ENCODE assay signal across 10 cellular contexts in the genomic region with DNA sequence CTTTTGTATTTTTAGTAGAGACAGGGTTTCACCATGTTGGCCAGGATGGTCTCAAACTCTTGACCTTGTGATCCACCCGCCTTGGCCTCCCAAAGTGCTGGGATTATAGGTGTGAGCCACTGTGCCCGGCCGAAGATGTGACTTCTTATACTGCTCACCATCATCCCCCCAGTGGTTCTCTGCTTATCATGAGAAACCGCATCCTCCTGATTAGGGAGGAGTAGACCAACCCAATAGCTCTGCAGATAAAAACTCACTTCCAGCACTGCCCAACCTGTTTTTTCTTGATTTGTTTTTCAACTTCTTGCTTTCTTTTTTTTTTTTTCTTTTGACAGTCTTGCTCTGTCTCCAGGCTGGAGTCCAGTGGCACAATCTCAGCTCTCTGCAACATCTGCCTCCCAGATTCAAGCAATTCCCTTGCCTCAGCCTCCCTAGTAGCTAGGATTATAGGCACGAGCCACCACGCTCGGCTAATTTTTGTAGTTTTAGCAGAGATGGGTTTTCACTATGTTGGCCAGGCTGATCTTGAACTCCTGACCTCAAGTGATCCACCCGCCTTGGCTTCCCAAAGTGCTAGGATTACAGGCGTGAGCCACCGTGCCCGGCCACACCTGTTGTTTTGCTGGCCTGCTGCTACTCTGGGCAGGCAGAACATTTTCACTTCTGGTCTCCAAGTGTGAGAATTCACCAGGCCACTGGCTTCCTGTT. TPM values are rescaled to one million over a fixed set of nuclear protein-coding genes. Genes with fewer than 3 reads are reported as not detected.
DNase-seq lines count a peak whose midpoint lies in the region; ATAC-seq lines count a peak whose summit lies in the region.
"Not testable (repeated sequence)": the region's sequence is repeated elsewhere in the genome, so short reads cannot be mapped to it uniquely, and the experiment has no call there.
"Had no signal": no experiment of that assay in that cellular context is flagged by ENCODE, and none has a peak within 500 bp of the region (broad histone marks: within the 10 kb centered on the region; RNA-seq: fewer than 3 reads in every experiment).

No MANE protein-coding gene starts in this region.

- peak in 2 of 3 donors; percentile 71 to 92 for DNase-seq in CD4-positive, CD25-positive, alpha-beta regulatory T cell
- peak; percentile 35 for DNase-seq in NK-92 treated with Interleukin-12 subunit alpha and Interleukin-12 subunit beta, amount 100 ng/mL, for 24 hours (lab: John Stamatoyannopoulos, UW)
- DNase-seq in activated CD4-positive, CD25-positive, alpha-beta regulatory T cell treated with anti-CD3 and anti-CD28 coated beads, Interleukin-2, amount 50 U/mL, for 72 hours: peak; percentile 46
- DNase-seq in activated naive CD8-positive, alpha-beta T cell treated with anti-CD3 and anti-CD28 coated beads, Interleukin-2, amount 10 ng/mL, durations not matched to agents 7 days and 5 days: peak; percentile 50
- DNase-seq in left lobe of liver (ENCODE audit: low spot score): peak; percentile 33

- POLR2A ChIA-PET in activated naive CD8-positive, alpha-beta T cell treated with anti-CD3 and anti-CD28 coated beads, Interleukin-2, amount 10 ng/mL, durations not matched to agents 7 days and 5 days (lab: Charles Lee): interaction anchor here (0.5 to 32.4 kb wide), 13 partner anchors 8 to 571 kb away, joined by 3 to 608 read pairs (median 6); partner anchors contain the start of gene IL10RA

- peak; percentile 66 to 68 for ATAC-seq in CD4-positive, CD25-positive, alpha-beta regulatory T cell (ENCODE audit: low read depth in 2 of 2)
- peak; percentile 45 for ATAC-seq in GM19452 (IDR thresholded peaks at IDR 0.05; ENCODE audit: unreplicated experiment)
- peak; percentile 46 for ATAC-seq in HG03064 (IDR thresholded peaks at IDR 0.05; ENCODE audit: low read depth, unreplicated experiment)
- ATAC-seq in activated naive CD8-positive, alpha-beta T cell treated with anti-CD3 and anti-CD28 coated beads, Interleukin-2, amount 10 ng/mL, durations not matched to agents 7 days and 5 days (ENCODE audit: low read depth): peak; percentile 65
- ATAC-seq in left lobe of liver: not testable (repeated sequence)

- H3K27ac ChIP-seq in CD4-positive, CD25-positive, alpha-beta regulatory T cell (ENCODE audit: insufficient read depth, low read length, poor library complexity, severe bottlenecking): peak overlapping the region; percentile 84
- H3K27ac ChIP-seq in skeletal muscle tissue (ENCODE audit: low read depth, low read length): peak overlapping the region; percentile 47

- H3K27me3 ChIP-seq in CD4-positive, CD25-positive, alpha-beta regulatory T cell (ENCODE audit: control insufficient read depth, insufficient read depth, low read length); skeletal muscle tissue (ENCODE audit: control insufficient read depth in 3 of 3, insufficient read depth in 3 of 3, low read length in 3 of 3): not testable (repeated sequence)

- H3K9ac ChIP-seq in skeletal muscle tissue (ENCODE audit: low read depth in 1 of 3, low read length in 3 of 3): not testable (repeated sequence)

- peak overlapping the region; percentile 73 to 87 (median 82) for H3K4me3 Mint-ChIP-seq in CD4-positive, CD25-positive, alpha-beta regulatory T cell
- H3K4me3 Mint-ChIP-seq in activated naive CD8-positive, alpha-beta T cell treated with anti-CD3 and anti-CD28 coated beads, Interleukin-2, amount 10 ng/mL, durations not matched to agents 7 days and 5 days: peak overlapping the region; percentile 79

- not testable (repeated sequence) for H3K9me3 Mint-ChIP-seq in CD4-positive, CD25-positive, alpha-beta regulatory T cell; activated naive CD8-positive, alpha-beta T cell treated with anti-CD3 and anti-CD28 coated beads, Interleukin-2, amount 10 ng/mL, durations not matched to agents 7 days and 5 days

- H3K4me3 ChIP-seq in CD4-positive, CD25-positive, alpha-beta regulatory T cell (ENCODE audit: low read depth, low read length): peak overlapping the region; percentile 67
- H3K4me3 ChIP-seq in skeletal muscle tissue (ENCODE audit: low read length in 3 of 3): not testable (repeated sequence)

- peaks cover 100% of the 10 kb centered on the region for H3K4me1 ChIP-seq in CD4-positive, CD25-positive, alpha-beta regulatory T cell (ENCODE audit: control insufficient read depth, insufficient read depth, low read length, poor library complexity, severe bottlenecking)
- H3K4me1 ChIP-seq in skeletal muscle tissue (ENCODE audit: control insufficient read depth in 3 of 3, insufficient read depth in 3 of 3, low read length in 3 of 3): not testable (repeated sequence)

- not testable (repeated sequence) for H3K36me3 Mint-ChIP-seq in CD4-positive, CD25-positive, alpha-beta regulatory T cell
- peaks cover 22% of the 10 kb centered on the region for H3K36me3 Mint-ChIP-seq in activated naive CD8-positive, alpha-beta T cell treated with anti-CD3 and anti-CD28 coated beads, Interleukin-2, amount 10 ng/mL, durations not matched to agents 7 days and 5 days

- not testable (repeated sequence) for H3K27me3 Mint-ChIP-seq in CD4-positive, CD25-positive, alpha-beta regulatory T cell; activated naive CD8-positive, alpha-beta T cell treated with anti-CD3 and anti-CD28 coated beads, Interleukin-2, amount 10 ng/mL, durations not matched to agents 7 days and 5 days

- peaks cover 38 to 100% (median 82%) of the 10 kb centered on the region in 4 donors for H3K4me1 Mint-ChIP-seq in CD4-positive, CD25-positive, alpha-beta regulatory T cell
- peaks cover 88% of the 10 kb centered on the region for H3K4me1 Mint-ChIP-seq in activated naive CD8-positive, alpha-beta T cell treated with anti-CD3 and anti-CD28 coated beads, Interleukin-2, amount 10 ng/mL, durations not matched to agents 7 days and 5 days

- H3K27ac Mint-ChIP-seq in CD4-positive, CD25-positive, alpha-beta regulatory T cell: peak overlapping the region; percentile 93 to 99 (median 97)
- H3K27ac Mint-ChIP-seq in activated naive CD8-positive, alpha-beta T cell treated with anti-CD3 and anti-CD28 coated beads, Interleukin-2, amount 10 ng/mL, durations not matched to agents 7 days and 5 days: peak overlapping the region; percentile 99

- H3K9me3 ChIP-seq in CD4-positive, CD25-positive, alpha-beta regulatory T cell (ENCODE audit: control insufficient read depth in 2 of 2, low read length in 2 of 2); skeletal muscle tissue (ENCODE audit: control insufficient read depth in 3 of 3, low read length in 3 of 3): not testable (repeated sequence)

- H3K36me3 ChIP-seq in CD4-positive, CD25-positive, alpha-beta regulatory T cell (ENCODE audit: control insufficient read depth, insufficient read depth, low read length); skeletal muscle tissue (ENCODE audit: control insufficient read depth in 3 of 3, insufficient read depth in 3 of 3, low read length in 3 of 3): not testable (repeated sequence)

RNA-seq across cellular contexts. Expression of gene IL10RA, which starts 21.5 kb away (rescaled TPM):
- 661 TPM for total RNA-seq in CD4-positive, CD25-positive, alpha-beta regulatory T cell
- 100 to 1,000 TPM; 572 to 666 (median 631) TPM for polyA plus RNA-seq in CD4-positive, CD25-positive, alpha-beta regulatory T cell
- total RNA-seq in activated naive CD8-positive, alpha-beta T cell treated with anti-CD3 and anti-CD28 coated beads, Interleukin-2, amount 10 ng/mL, durations not matched to agents 7 days and 5 days: 100 to 1,000 TPM; 304 TPM
- total RNA-seq in left lobe of liver: 7.8 TPM
- total RNA-seq in skeletal muscle tissue: 8.9 TPM
- total RNA-seq: A673 had no signal
- polyA plus RNA-seq: fibroblast of lung had no signal

Comparison
In these comparisons a context has a peak if more than half of its experiments do, and no peak if none do; other contexts are left out.
1. RNA of gene IL10RA, which starts 21.5 kb away (total RNA-seq): 661 TPM in CD4-positive, CD25-positive, alpha-beta regulatory T cell (single experiment) and 304 TPM in activated naive CD8-positive, alpha-beta T cell treated with anti-CD3 and anti-CD28 coated beads, Interleukin-2, amount 10 ng/mL, durations not matched to agents 7 days and 5 days; 8.9 TPM in skeletal muscle tissue (single experiment) and 7.8 TPM in left lobe of liver (single experiment); every median in the first group is over 10 times any median in the second.
2. Peak in every context shown above with its lines, with median percentiles within 50 percentile points of each other: DNase-seq.